Comparison of ENCODE assay signal across 18 cellular contexts in the genomic region with DNA sequence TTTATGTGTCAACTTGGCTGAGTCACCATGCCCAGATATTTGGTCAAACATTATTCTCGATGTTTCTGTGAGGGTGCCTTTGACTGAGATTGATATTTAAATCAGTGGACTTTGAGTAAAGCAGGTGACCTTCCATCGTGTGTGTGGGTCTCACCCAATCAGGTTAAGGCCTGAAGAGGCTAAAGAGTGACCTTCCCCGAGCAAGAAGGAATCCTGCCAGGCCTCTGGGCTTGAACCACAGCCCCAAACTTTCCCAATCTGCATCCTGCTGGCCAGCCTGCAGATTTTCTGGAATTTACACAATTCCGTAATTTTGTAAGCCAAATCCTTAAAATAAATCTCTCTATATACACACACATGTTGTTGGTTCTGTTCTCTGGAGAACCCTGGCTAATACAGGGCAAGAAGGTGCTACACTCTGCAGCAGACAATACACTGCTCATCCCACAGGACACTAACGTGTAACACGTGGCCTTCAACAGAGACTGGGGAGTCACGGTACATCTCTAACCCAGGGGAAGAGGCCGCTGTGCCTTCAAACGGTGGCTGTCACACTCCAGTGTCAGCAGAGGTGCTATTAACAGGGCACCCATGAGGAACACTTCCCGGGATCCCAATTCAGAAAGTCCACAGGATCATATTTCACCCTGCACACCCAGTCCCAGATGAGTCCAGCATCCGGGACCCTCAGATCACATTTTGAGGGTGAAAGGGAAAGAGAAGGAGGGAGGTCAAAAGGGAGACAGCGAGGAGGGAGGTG.
DNase-seq lines count a peak whose midpoint lies in the region; ATAC-seq and TF ChIP-seq lines count a peak whose summit lies in the region.
"Had no signal": no experiment of that assay in that cellular context is flagged by ENCODE, and none has a peak within 500 bp of the region (broad histone marks: within the 10 kb centered on the region; RNA-seq: fewer than 3 reads in every experiment).

No MANE protein-coding gene starts in this region.

- no peaks in the 10 kb centered on the region for H4K20me1 ChIP-seq in BLaER1 treated with 17β-estradiol and CSF1 and Interleukin-3, amounts not matched to agents 10 nM and 100 nM

- peak overlapping the region; percentile 56 for H2AK5ac ChIP-seq in trophoblast cell (ENCODE audit: low read length)

- no peaks in the 10 kb centered on the region; the same call in 1 of the 2 replicates for H3K27me3 Mint-ChIP-seq in WTC11 (ENCODE audit: low read depth)

- H3K9me3 ChIP-seq in BLaER1 treated with 17β-estradiol and CSF1 and Interleukin-3, amounts not matched to agents 10 nM and 100 nM (replicated peaks in 1 of 11), result no peaks in the 10 kb centered on the region
- H3K9me3 ChIP-seq in trophoblast cell (ENCODE audit: insufficient read depth, low read depth, low read length), result no peaks in the 10 kb centered on the region
- H3K9me3 ChIP-seq: MG63 had no signal

- H3K27ac ChIP-seq in BLaER1 treated with 17β-estradiol and CSF1 and Interleukin-3, amounts not matched to agents 10 nM and 100 nM, result no peak overlapping the region
- H3K27ac ChIP-seq in trophoblast cell (ENCODE audit: low read depth, low read length), result no peak overlapping the region
- H3K27ac ChIP-seq: C4-2B, SK-N-MC had no signal

- H2AFZ ChIP-seq in trophoblast cell (ENCODE audit: insufficient read depth, low read length, poor library complexity), result no peak overlapping the region

- no peak for ATAC-seq in WTC11
- ATAC-seq in GM19324 (IDR thresholded peaks at IDR 0.05; ENCODE audit: low FRiP score, unreplicated experiment), result no peak

- H4K12ac ChIP-seq in trophoblast cell (ENCODE audit: low read depth, low read length), result no peak overlapping the region

- peaks cover 33 to 70% (median 54%) of the 10 kb centered on the region in 10 experiments for H3K4me1 ChIP-seq in BLaER1 treated with 17β-estradiol and CSF1 and Interleukin-3, amounts not matched to agents 10 nM and 100 nM
- peaks cover 21 to 24% of the 10 kb centered on the region in 2 experiments for H3K4me1 ChIP-seq in trophoblast cell (ENCODE audit: control insufficient read depth in 1 of 2, insufficient read depth in 2 of 2, low read length in 2 of 2)

- peak overlapping the region; percentile 18; the same call in 1 of the 2 replicates for H3K27ac Mint-ChIP-seq in WTC11

- H3K4me1 Mint-ChIP-seq in WTC11, result peaks cover 27% of the 10 kb centered on the region

- no peak overlapping the region for H3K4ac ChIP-seq in trophoblast cell (ENCODE audit: low read depth, low read length)

- H3K79me2 ChIP-seq in trophoblast cell (ENCODE audit: control insufficient read depth, insufficient read depth, low read length, poor library complexity), result peaks cover 5% of the 10 kb centered on the region

- intact Hi-C loops in cardiac septum (cut with DNase I), result no loop called here

- no peak overlapping the region for H3K18ac ChIP-seq in trophoblast cell (ENCODE audit: low read length)

- no peaks in the 10 kb centered on the region for H3K9me3 Mint-ChIP-seq in WTC11

- H3K79me1 ChIP-seq in trophoblast cell (ENCODE audit: low read length), result peaks cover 24% of the 10 kb centered on the region

- no peak for TF ChIP-seq CTCF in WTC11 (IDR thresholded peaks at IDR 0.05)

- H3K4me2 ChIP-seq in BLaER1 treated with 17β-estradiol and CSF1 and Interleukin-3, amounts not matched to agents 10 nM and 100 nM, result peak overlapping the region in 10 of 11 experiments; percentile 1 to 98 (median 90); a peak in 13 of 22 replicates
- no peak overlapping the region for H3K4me2 ChIP-seq in trophoblast cell (ENCODE audit: low read length)

- no peak overlapping the region for H3K9ac ChIP-seq in BLaER1 treated with 17β-estradiol and CSF1 and Interleukin-3, amounts not matched to agents 10 nM and 100 nM
- H3K9ac ChIP-seq in trophoblast cell (ENCODE audit: low read length), result no peak overlapping the region

- no peak overlapping the region for H4K8ac ChIP-seq in trophoblast cell (ENCODE audit: low read depth, low read length)

- no peak overlapping the region for H3K4me3 Mint-ChIP-seq in WTC11

- WGBS in trophoblast cell (ENCODE audit: extremely low coverage, insufficient coverage, insufficient read length), result no CpG with 5 or more reads among the region's 12 CpGs

- H3K14ac ChIP-seq in trophoblast cell (ENCODE audit: low read length), result no peak overlapping the region

- H4K91ac ChIP-seq in trophoblast cell (ENCODE audit: low read depth, low read length), result peak overlapping the region; percentile 48

- DNase-seq in WTC11 (ENCODE audit: low spot score), result no peak
- DNase-seq in fibroblast of peridontal ligament (ENCODE audit: extremely low read depth), result peak; percentile 6
- DNase-seq in trophoblast cell, result no peak
- DNase-seq in C1 segment of cervical spinal cord (lab: John Stamatoyannopoulos, UW), result no peak
- no peak for DNase-seq in cardiac septum (ENCODE audit: low spot score)
- DNase-seq in SKM-1 (lab: John Stamatoyannopoulos, UW; ENCODE audit: unreplicated experiment), result no peak
- DNase-seq: DMS79 treated with DMSO at 0.1 percent for 48 hours, Kasumi-1, MG63, NCI-H1092, NCI-H146, NCI-H2081 treated with DMSO at 0.1 percent for 48 hours, NCI-H510A, OCI-M1 had no signal

- peak overlapping the region; percentile 35 for H2BK12ac ChIP-seq in trophoblast cell (ENCODE audit: low read length)

- POLR2A ChIA-PET in WTC11 (lab: Charles Lee), result no interaction called here

- peaks cover 0 to 14% (median 0%) of the 10 kb centered on the region in 11 experiments; a peak in 7 of 22 replicates for H3K27me3 ChIP-seq in BLaER1 treated with 17β-estradiol and CSF1 and Interleukin-3, amounts not matched to agents 10 nM and 100 nM
- H3K27me3 ChIP-seq in trophoblast cell (ENCODE audit: insufficient read depth, low read length), result no peaks in the 10 kb centered on the region
- H3K27me3 ChIP-seq: MG63 had no signal

- no peaks in the 10 kb centered on the region for H3K36me3 Mint-ChIP-seq in WTC11

- no peak overlapping the region for H2BK120ac ChIP-seq in trophoblast cell (ENCODE audit: insufficient read depth, low read length, poor library complexity)

- no peaks in the 10 kb centered on the region for H3K36me3 ChIP-seq in BLaER1 treated with 17β-estradiol and CSF1 and Interleukin-3, amounts not matched to agents 10 nM and 100 nM
- no peaks in the 10 kb centered on the region for H3K36me3 ChIP-seq in trophoblast cell (ENCODE audit: control insufficient read depth in 1 of 2, insufficient read depth in 2 of 2, low read length in 2 of 2)
- H3K36me3 ChIP-seq: MG63 had no signal

- CTCF ChIA-PET in WTC11 (lab: Charles Lee), result no interaction called here

- H3K4me3 ChIP-seq in BLaER1 treated with 17β-estradiol and CSF1 and Interleukin-3, amounts not matched to agents 10 nM and 100 nM, result no peak overlapping the region
- H3K4me3 ChIP-seq in trophoblast cell (ENCODE audit: low read depth, low read length), result no peak overlapping the region
- H3K4me3 ChIP-seq: MG63, SK-N-MC had no signal

- no peak overlapping the region for H2BK5ac ChIP-seq in trophoblast cell (ENCODE audit: low read depth, low read length, poor library complexity)

- no peak overlapping the region for H3K23ac ChIP-seq in trophoblast cell (ENCODE audit: low read length)

TF ChIP-seq in WTC11, 78 proteins besides CTCF, POLR2A, EP300 and RAD21 (continues in another document):
- no peak for TF ChIP-seq CREM (CRISPR knock-in tag; IDR thresholded peaks at IDR 0.05)
- TF ChIP-seq ZNF317 (CRISPR knock-in tag; IDR thresholded peaks at IDR 0.05; ENCODE audit: borderline replicate concordance, low read depth), result no peak
- TF ChIP-seq, protein P1, sequence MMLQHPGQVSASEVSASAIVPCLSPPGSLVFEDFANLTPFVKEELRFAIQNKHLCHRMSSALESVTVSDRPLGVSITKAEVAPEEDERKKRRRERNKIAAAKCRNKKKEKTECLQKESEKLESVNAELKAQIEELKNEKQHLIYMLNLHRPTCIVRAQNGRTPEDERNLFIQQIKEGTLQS (CRISPR knock-in tag; conservative IDR thresholded peaks at IDR 0.05), result no peak
- no peak for TF ChIP-seq OVOL2 (CRISPR knock-in tag; IDR thresholded peaks at IDR 0.05; ENCODE audit: borderline replicate concordance)
- no peak for TF ChIP-seq MYBL2 (CRISPR knock-in tag; IDR thresholded peaks at IDR 0.05)
- TF ChIP-seq, protein P2, sequence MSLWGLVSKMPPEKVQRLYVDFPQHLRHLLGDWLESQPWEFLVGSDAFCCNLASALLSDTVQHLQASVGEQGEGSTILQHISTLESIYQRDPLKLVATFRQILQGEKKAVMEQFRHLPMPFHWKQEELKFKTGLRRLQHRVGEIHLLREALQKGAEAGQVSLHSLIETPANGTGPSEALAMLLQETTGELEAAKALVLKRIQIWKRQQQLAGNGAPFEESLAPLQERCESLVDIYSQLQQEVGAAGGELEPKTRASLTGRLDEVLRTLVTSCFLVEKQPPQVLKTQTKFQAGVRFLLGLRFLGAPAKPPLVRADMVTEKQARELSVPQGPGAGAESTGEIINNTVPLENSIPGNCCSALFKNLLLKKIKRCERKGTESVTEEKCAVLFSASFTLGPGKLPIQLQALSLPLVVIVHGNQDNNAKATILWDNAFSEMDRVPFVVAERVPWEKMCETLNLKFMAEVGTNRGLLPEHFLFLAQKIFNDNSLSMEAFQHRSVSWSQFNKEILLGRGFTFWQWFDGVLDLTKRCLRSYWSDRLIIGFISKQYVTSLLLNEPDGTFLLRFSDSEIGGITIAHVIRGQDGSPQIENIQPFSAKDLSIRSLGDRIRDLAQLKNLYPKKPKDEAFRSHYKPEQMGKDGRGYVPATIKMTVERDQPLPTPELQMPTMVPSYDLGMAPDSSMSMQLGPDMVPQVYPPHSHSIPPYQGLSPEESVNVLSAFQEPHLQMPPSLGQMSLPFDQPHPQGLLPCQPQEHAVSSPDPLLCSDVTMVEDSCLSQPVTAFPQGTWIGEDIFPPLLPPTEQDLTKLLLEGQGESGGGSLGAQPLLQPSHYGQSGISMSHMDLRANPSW (CRISPR knock-in tag; conservative IDR thresholded peaks at IDR 0.05; ENCODE audit: low read depth), result no peak
- TF ChIP-seq GTF2I (CRISPR knock-in tag; conservative IDR thresholded peaks at IDR 0.05), result no peak
- no peak for TF ChIP-seq EMX1 (CRISPR knock-in tag; IDR thresholded peaks at IDR 0.05)
